18 cellular contexts compared by ENCODE assay signal in the genomic region with DNA sequence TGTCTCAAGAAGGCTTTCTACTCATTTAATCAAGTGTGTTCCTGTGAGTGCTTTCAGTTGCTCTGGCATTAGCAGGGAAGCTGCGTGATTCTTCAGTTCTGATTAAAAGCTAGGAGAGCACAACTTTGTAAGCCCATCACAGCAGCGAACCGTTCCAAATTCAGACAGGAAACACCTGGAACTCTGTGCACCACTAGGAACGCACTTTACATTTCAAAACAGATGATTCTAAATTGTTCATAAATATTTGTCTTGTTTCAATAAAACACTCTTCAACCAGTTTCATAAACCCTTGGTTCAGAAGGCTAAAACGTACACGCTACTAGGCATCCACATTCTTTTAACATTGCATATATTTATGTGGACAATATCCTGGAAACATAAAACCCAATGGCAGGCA.
A peak's percentile ranks its signal among the peaks of the same experiment; 100 is the strongest.
DNase-seq lines count a peak whose midpoint lies in the region; ATAC-seq and TF ChIP-seq lines count a peak whose summit lies in the region.
"Had no signal": no experiment of that assay in that cellular context is flagged by ENCODE, and none has a peak within 500 bp of the region (broad histone marks: within the 10 kb centered on the region; RNA-seq: fewer than 3 reads in every experiment).

No MANE protein-coding gene starts in this region.

- H3K27me3 ChIP-seq in mammary epithelial cell (ENCODE audit: insufficient read depth, low read length) (no peaks in the 10 kb centered on the region), stomach smooth muscle (ENCODE audit: control insufficient read depth in 1 of 2, insufficient read depth in 2 of 2, low read length in 2 of 2) (no peaks in the 10 kb centered on the region), PC-3 (ENCODE audit: low read length) (peaks cover 30% of the 10 kb centered on the region; the same call in 1 of the 2 replicates), tibial nerve (no peaks in the 10 kb centered on the region)
- H3K27me3 ChIP-seq: cardiac muscle cell had no signal

- DNase-seq in NCI-H1105 treated with DMSO at 0.1 percent for 48 hours (lab: John Stamatoyannopoulos, UW) (peak; percentile 32), NCI-H1105 (lab: John Stamatoyannopoulos, UW) (no peak), mammary epithelial cell (no peak), left colon (peak in 1 of 2 donors; percentile 31), PC-3 (no peak), tibial nerve (ENCODE audit: low spot score in 2 of 2) (no peak), DMS79 treated with DMSO at 0.1 percent for 48 hours (lab: John Stamatoyannopoulos, UW) (no peak)
- DNase-seq: activated naive CD4-positive, alpha-beta T cell treated with anti-CD3 and anti-CD28 coated beads, Interleukin-2, amount 50 U/mL, for 16 hours; CD8-positive, alpha-beta T cell; GDM1; glutamatergic neuron; NCI-H1694 treated with DMSO at 0.1 percent for 48 hours; NCI-H82; stimulated activated CD4-positive, alpha-beta T cell treated with anti-CD3 and anti-CD28 coated beads, Interleukin-15, amount 100 ng/mL, for 24 hours; T-helper 2 cell had no signal

- H3F3A ChIP-seq in PC-3 (ENCODE audit: low read length, unreplicated experiment) = no peaks in the 10 kb centered on the region

- H3K27ac ChIP-seq in mammary epithelial cell (ENCODE audit: insufficient read depth, low read depth, low read length) = no peak overlapping the region
- H3K27ac ChIP-seq in stomach smooth muscle (ENCODE audit: low read length) = peak overlapping the region; percentile 97
- H3K27ac ChIP-seq in PC-3 (ENCODE audit: low read length) = no peak overlapping the region
- H3K27ac ChIP-seq in tibial nerve = peak overlapping the region in 1 of 4 donors; percentile 3
- H3K27ac ChIP-seq: cardiac muscle cell, KMS-11 had no signal

- ATAC-seq in left colon (peak; percentile 4), PC-3 (no peak)
- ATAC-seq: CD8-positive, alpha-beta T cell had no signal

- H3K9ac ChIP-seq in mammary epithelial cell (ENCODE audit: insufficient read depth, low read length) (no peak overlapping the region), stomach smooth muscle (ENCODE audit: low read length in 2 of 2) (peak overlapping the region; percentile 34 to 58), PC-3 (ENCODE audit: low read length) (no peak overlapping the region)
- H3K9ac ChIP-seq: KMS-11 had no signal

- 86% methylated on average over 6 of the region's 6 CpGs for WGBS in mammary epithelial cell (ENCODE audit: low coverage, missing lambda C conversion rate)
- 63 to 64% methylated on average over 6 of the region's 6 CpGs for WGBS in tibial nerve, 2 donors

- H3K4me3 ChIP-seq in mammary epithelial cell (replicated peaks in 1 of 3; ENCODE audit: insufficient read depth in 1 of 3, low read depth in 2 of 3, low read length in 3 of 3) = no peak overlapping the region
- peak overlapping the region; percentile 3 to 59 for H3K4me3 ChIP-seq in stomach smooth muscle (ENCODE audit: low read length in 2 of 2)
- H3K4me3 ChIP-seq in PC-3 (ENCODE audit: low read length) = no peak overlapping the region
- H3K4me3 ChIP-seq in tibial nerve = no peak overlapping the region
- H3K4me3 ChIP-seq: cardiac muscle cell had no signal

- BruUV-seq in mammary epithelial cell (replicated peaks; lab: Mats Ljungman, UMichigan) = no TSS peak
- BruUV-seq in PC-3 (replicated peaks; lab: Mats Ljungman, UMichigan) = no TSS peak

- TF ChIP-seq CTCF in mammary epithelial cell (conservative IDR thresholded peaks at IDR 0.05 in 1 of 2, IDR thresholded peaks at IDR 0.05 in 1 of 2; ENCODE audit: extremely low read depth in 1 of 2, insufficient read depth in 1 of 2, low read depth in 1 of 2, low read length in 2 of 2) (no peak), PC-3 (conservative IDR thresholded peaks at IDR 0.05; ENCODE audit: low read depth, low read length) (no peak), tibial nerve (IDR thresholded peaks at IDR 0.05) (no peak)

- TF ChIP-seq EP300 in tibial nerve (IDR thresholded peaks at IDR 0.05) = no peak

- CTCF ChIA-PET in mammary epithelial cell (lab: Charles Lee; ENCODE audit: low non-redundant PET) = no interaction called here
- CTCF ChIA-PET in PC-3 (lab: Charles Lee) = no interaction called here

- intact Hi-C loops in mammary epithelial cell (cut with micrococcal nuclease) = no loop called here
- intact Hi-C loops in left colon (cut with DNase I, micrococcal nuclease) = loop anchor here in 1 of 2 donors (5.0 kb wide), 1 partner anchor 110 kb away; a partner anchor contains a TSS
- intact Hi-C loops in PC-3 (cut with micrococcal nuclease) = no loop called here

- H3K4me1 ChIP-seq in mammary epithelial cell (ENCODE audit: insufficient read depth, low read length) (peaks cover 4% of the 10 kb centered on the region), stomach smooth muscle (ENCODE audit: control insufficient read depth, insufficient read depth, low read length) (peaks cover 71% of the 10 kb centered on the region), PC-3 (ENCODE audit: insufficient read depth, low read length) (no peaks in the 10 kb centered on the region), tibial nerve (peaks cover 0 to 36% (median 24%) of the 10 kb centered on the region in 4 donors)

- H4K20me1 ChIP-seq in mammary epithelial cell (ENCODE audit: insufficient read depth, low read length) = no peaks in the 10 kb centered on the region
- no peaks in the 10 kb centered on the region for H4K20me1 ChIP-seq in PC-3 (ENCODE audit: low read length)

- H2AFZ ChIP-seq in mammary epithelial cell (ENCODE audit: low read depth, low read length) (peak overlapping the region; percentile 59), PC-3 (ENCODE audit: low read length) (no peak overlapping the region)

- H3K9me2 ChIP-seq in PC-3 (replicated peaks; ENCODE audit: low read length) = no peaks in the 10 kb centered on the region

- H3K9me3 ChIP-seq in mammary epithelial cell (replicated peaks; ENCODE audit: insufficient read depth, low read length) = no peaks in the 10 kb centered on the region
- no peaks in the 10 kb centered on the region for H3K9me3 ChIP-seq in stomach smooth muscle (ENCODE audit: control insufficient read depth in 2 of 2, low read length in 2 of 2)
- no peaks in the 10 kb centered on the region for H3K9me3 ChIP-seq in PC-3 (ENCODE audit: low read length)
- H3K9me3 ChIP-seq in tibial nerve = no peaks in the 10 kb centered on the region

- no peak for TF ChIP-seq POLR2A in tibial nerve (IDR thresholded peaks at IDR 0.05)

- H3K79me2 ChIP-seq in mammary epithelial cell (ENCODE audit: insufficient read depth, low read length) (no peaks in the 10 kb centered on the region), PC-3 (ENCODE audit: low read length) (no peaks in the 10 kb centered on the region)

- H3K4me2 ChIP-seq in mammary epithelial cell (ENCODE audit: insufficient read depth, low read depth, low read length) (no peak overlapping the region), PC-3 (ENCODE audit: low read length) (no peak overlapping the region)
- H3K4me2 ChIP-seq: KMS-11 had no signal

- POLR2A ChIA-PET in PC-3 (lab: Charles Lee; ENCODE audit: unreplicated experiment) = no interaction called here

- dilution Hi-C loops in mammary epithelial cell (cut with HindIII; ENCODE audit: low sequenced_read_pairs) = no loop called here

- in situ Hi-C loops in mammary epithelial cell (cut with MboI; ENCODE audit: low sequenced_read_pairs in 2 of 2) = loop anchor here in 1 of 2 donors (25.0 kb wide), 1 partner anchor 250 kb away; no protein-coding TSS in a partner anchor

- no peaks in the 10 kb centered on the region for H3K36me3 ChIP-seq in mammary epithelial cell (ENCODE audit: insufficient read depth, low read length)
- H3K36me3 ChIP-seq in stomach smooth muscle (ENCODE audit: control insufficient read depth in 2 of 2, insufficient read depth in 2 of 2, low read length in 2 of 2) = no peaks in the 10 kb centered on the region
- H3K36me3 ChIP-seq in PC-3 (ENCODE audit: low read depth, low read length) = no peaks in the 10 kb centered on the region
- H3K36me3 ChIP-seq in tibial nerve = no peaks in the 10 kb centered on the region
- H3K36me3 ChIP-seq: cardiac muscle cell had no signal

Comparison
In these comparisons a context has a peak if more than half of its experiments do, and no peak if none do; other contexts are left out.
1. H3K4me3 ChIP-seq: peak in stomach smooth muscle (2 of 2); none in mammary epithelial cell (0 of 3), PC-3 (single experiment) and tibial nerve (0 of 4).
2. H3K9ac ChIP-seq: peak in stomach smooth muscle (2 of 2); none in mammary epithelial cell (single experiment) and PC-3 (single experiment).